18 cellular contexts compared by ENCODE assay signal in genomic region chr9:81542490-81542889, GRCh38.
"Had no signal": no experiment of that assay in that cellular context is flagged by ENCODE, and none has a peak within 500 bp of the region (broad histone marks: within the 10 kb centered on the region; RNA-seq: fewer than 3 reads in every experiment).

No MANE protein-coding gene starts in this region.

- H3K27ac ChIP-seq: RWPE1 had no signal

- DNase-seq: KBM-7, MV-4-11, NCI-H1048, NCI-H1105 treated with DMSO at 0.1 percent for 48 hours, NCI-H1436, NCI-H187, NCI-H2029, NCI-H2081 treated with DMSO at 0.1 percent for 48 hours, NCI-H2171, NCI-H226, NCI-H446, NCI-H510A, NCI-H524 treated with DMSO at 0.1 percent for 48 hours, NCI-H69, NCI-H774, SHP77, T-helper 1 cell had no signal
